Comparison of ENCODE assay signal across 19 cellular contexts in genomic region chr2:235607541-235608199, GRCh38.
DNase-seq lines count a peak whose midpoint lies in the region; ATAC-seq and TF ChIP-seq lines count a peak whose summit lies in the region.
"Had no signal": no experiment of that assay in that cellular context is flagged by ENCODE, and none has a peak within 500 bp of the region (broad histone marks: within the 10 kb centered on the region; RNA-seq: fewer than 3 reads in every experiment).

No MANE protein-coding gene starts in this region.

- H3K4me1 ChIP-seq in gastroesophageal sphincter, result peaks cover 0 to 53% (median 18%) of the 10 kb centered on the region in 3 donors

- TF ChIP-seq CTCF in cardiac fibroblast (IDR thresholded peaks at IDR 0.05; ENCODE audit: low read depth, low read length), result no peak
- no peak for TF ChIP-seq CTCF in gastroesophageal sphincter (IDR thresholded peaks at IDR 0.05)

- H3K27ac ChIP-seq in gastroesophageal sphincter, result peak overlapping the region in 3 of 4 donors; percentile 32 to 73 (median 35)
- H3K27ac ChIP-seq: body of pancreas, SJSA1 had no signal

- H3K36me3 ChIP-seq in gastroesophageal sphincter, result no peaks in the 10 kb centered on the region
- H3K36me3 ChIP-seq: SJSA1 had no signal

- intact Hi-C loops in sciatic nerve (cut with DNase I), result no loop called here

- peak; percentile 45 for DNase-seq in EL
- peak; percentile 28 to 57 for DNase-seq in cardiac fibroblast (ENCODE audit: low read depth in 2 of 2)
- no peak for DNase-seq in sciatic nerve (ENCODE audit: low spot score)
- DNase-seq in NCI-H82 treated with DMSO at 0.1 percent for 48 hours (lab: John Stamatoyannopoulos, UW; ENCODE audit: unreplicated experiment), result no peak
- no peak for DNase-seq in NAMALWA (ENCODE audit: low spot score)
- DNase-seq in NCI-H526 (lab: John Stamatoyannopoulos, UW), result no peak
- DNase-seq: activated CD4-positive, alpha-beta T cell treated with anti-CD3 and anti-CD28 coated beads, Interleukin-2, amount 50 U/mL, for 1 hour; body of pancreas; foreskin melanocyte; hippocampal formation; NCI-H1417 treated with DMSO at 0.1 percent for 48 hours; NCI-H2107; NK-92 treated with Interleukin-12 subunit alpha and Interleukin-12 subunit beta, amount 100 ng/mL, for 24 hours; stimulated activated CD4-positive, alpha-beta T cell treated with anti-CD3 and anti-CD28 coated beads, Interleukin-4, amount 100 ng/mL, for 4 hours had no signal

- TF ChIP-seq EP300 in gastroesophageal sphincter (IDR thresholded peaks at IDR 0.05), result no peak

- no peaks in the 10 kb centered on the region for H3K9me3 ChIP-seq in gastroesophageal sphincter
- H3K9me3 ChIP-seq: body of pancreas, SJSA1 had no signal

- ATAC-seq in gastroesophageal sphincter (no peak), sciatic nerve (peak; percentile 8), HG02759 (IDR thresholded peaks at IDR 0.05; ENCODE audit: unreplicated experiment) (no peak)
- ATAC-seq: activated T-helper 17 cell treated with anti-CD3 and anti-CD28 coated beads, Interleukin-2, amount 50 U/mL, for 72 hours; body of pancreas; Panc1 had no signal

- no peak for TF ChIP-seq POLR2A in gastroesophageal sphincter (IDR thresholded peaks at IDR 0.05)

- H3K27me3 ChIP-seq in gastroesophageal sphincter, result no peaks in the 10 kb centered on the region
- H3K27me3 ChIP-seq: body of pancreas, SJSA1 had no signal

- H3K4me3 ChIP-seq in cardiac fibroblast (replicated peaks in 1 of 2; ENCODE audit: low read depth in 2 of 2, low read length in 2 of 2) (no peak overlapping the region), gastroesophageal sphincter (no peak overlapping the region)
- H3K4me3 ChIP-seq: body of pancreas, SJSA1 had no signal

- 59 to 61% methylated on average over 7 to 9 of the region's 18 CpGs for WGBS in gastroesophageal sphincter (ENCODE audit: low coverage in 1 of 2), 2 donors

Comparison
In these comparisons a context has a peak if more than half of its experiments do, and no peak if none do; other contexts are left out.
1. DNase-seq: peak in EL (single experiment) and cardiac fibroblast (2 of 2); none in sciatic nerve (single experiment), NCI-H82 treated with DMSO at 0.1 percent for 48 hours (single experiment), NAMALWA (single experiment) and NCI-H526 (0 of 2).